13 cellular contexts compared by ENCODE assay signal in the genomic region with DNA sequence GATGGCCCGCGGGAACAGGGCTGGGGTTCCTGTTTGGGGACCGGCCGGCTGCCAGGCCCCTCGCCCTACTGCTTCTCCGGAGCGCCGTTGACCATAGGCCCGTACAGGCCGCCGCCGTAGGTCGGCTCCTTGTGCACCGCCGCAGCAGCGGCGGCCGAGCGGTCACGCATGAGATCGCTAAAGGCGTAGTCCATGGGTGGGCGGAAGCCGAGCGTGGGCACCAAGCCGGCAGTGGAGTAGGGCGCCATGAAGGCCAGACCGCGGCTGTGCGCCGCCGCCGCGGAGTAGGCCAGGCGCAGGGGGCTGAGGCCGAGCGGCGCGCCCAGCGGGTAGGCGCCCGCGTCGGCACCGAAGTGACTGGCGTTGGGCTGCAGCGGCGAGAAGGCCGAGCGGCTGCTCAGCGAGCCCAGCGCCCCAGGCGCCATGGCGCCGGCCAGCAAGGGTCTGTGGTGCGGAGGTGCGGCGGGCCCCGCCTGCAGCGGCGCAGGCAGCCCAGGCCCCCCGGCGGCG. TPM values are rescaled to one million over a fixed set of nuclear protein-coding genes. Genes with fewer than 3 reads are reported as not detected.
DNase-seq lines count a peak whose midpoint lies in the region; ATAC-seq, FAIRE-seq and TF ChIP-seq lines count a peak whose summit lies in the region.
"Had no signal": no experiment of that assay in that cellular context is flagged by ENCODE, and none has a peak within 500 bp of the region (broad histone marks: within the 10 kb centered on the region; RNA-seq: fewer than 3 reads in every experiment).

No MANE protein-coding gene starts in this region.

- H3K27ac ChIP-seq in WERI-Rb-1, result no peak overlapping the region
- no peak overlapping the region for H3K27ac ChIP-seq in pancreas
- H3K27ac ChIP-seq: SK-N-MC had no signal

- peak overlapping the region; percentile 42 for H3K4me3 ChIP-seq in BE2C (ENCODE audit: low read depth, low read length)
- H3K4me3 ChIP-seq in WERI-Rb-1 (ENCODE audit: low read depth, low read length), result peak overlapping the region; percentile 59
- H3K4me3 ChIP-seq in pancreas, result peak overlapping the region in 2 of 4 donors; percentile 14 to 28
- H3K4me3 ChIP-seq: SK-N-MC had no signal

- peaks cover 96% of the 10 kb centered on the region for H3K27me3 ChIP-seq in BE2C
- H3K27me3 ChIP-seq in WERI-Rb-1 (ENCODE audit: insufficient read depth, low read depth, severe bottlenecking), result peaks cover 37% of the 10 kb centered on the region
- peaks cover 0 to 67% (median 31%) of the 10 kb centered on the region in 4 donors for H3K27me3 ChIP-seq in pancreas

- no peaks in the 10 kb centered on the region for H3K4me1 ChIP-seq in BE2C
- H3K4me1 ChIP-seq in pancreas, result peaks cover 0 to 8% (median 0%) of the 10 kb centered on the region in 3 donors
- H3K4me1 ChIP-seq: Caco-2 had no signal

- H3K9me3 ChIP-seq in BE2C, result no peaks in the 10 kb centered on the region
- H3K9me3 ChIP-seq in WERI-Rb-1 (ENCODE audit: severe bottlenecking), result peaks cover 10% of the 10 kb centered on the region
- no peaks in the 10 kb centered on the region for H3K9me3 ChIP-seq in pancreas
- H3K9me3 ChIP-seq: Caco-2 had no signal

- peak; percentile 53 for ATAC-seq in left ventricle myocardium superior
- ATAC-seq in pancreas, result peak in 3 of 4 donors; percentile 18 to 42 (median 39)
- no peak for ATAC-seq in activated CD4-positive, CD25-positive, alpha-beta regulatory T cell treated with anti-CD3 and anti-CD28 coated beads, Interleukin-2, amount 50 U/mL, for 24 hours

- TF ChIP-seq CTCF in BE2C (IDR thresholded peaks at IDR 0.05; ENCODE audit: low read depth, low read length) (no peak), WERI-Rb-1 (IDR thresholded peaks at IDR 0.05; ENCODE audit: low read depth, low read length) (no peak), pancreas (IDR thresholded peaks at IDR 0.05) (no peak), D721Med (IDR thresholded peaks at IDR 0.05; ENCODE audit: insufficient read depth, missing control alignments) (no peak)

- DNase-seq in BE2C, result peak; percentile 41
- DNase-seq in WERI-Rb-1, result no peak
- no peak for DNase-seq in left ventricle myocardium superior
- peak in 1 of 6 donors; percentile 56 for DNase-seq in pancreas
- DNase-seq in KG1 (lab: John Stamatoyannopoulos, UW), result no peak
- DNase-seq in stimulated activated naive CD4-positive, alpha-beta T cell (lab: John Stamatoyannopoulos, UW), result no peak
- no peak for DNase-seq in D721Med (ENCODE audit: insufficient read length, low spot score)
- DNase-seq: activated naive CD4-positive, alpha-beta T cell treated with anti-CD3 and anti-CD28 coated beads for 36 hours; Caco-2; NCI-H1105 treated with DMSO at 0.1 percent for 48 hours; stimulated activated CD4-positive, alpha-beta T cell treated with anti-CD3 and anti-CD28 coated beads, Interleukin-4, amount 100 ng/mL, for 4 hours had no signal

- WGBS in pancreas, 2 donors, result 5 to 7% methylated on average over 28 to 64 of the region's 64 CpGs

- intact Hi-C loops in left ventricle myocardium superior (cut with micrococcal nuclease) (no loop called here), pancreas (cut with DNase I) (no loop called here)

- FAIRE-seq in pancreas (lab: Jason Lieb, UNC) (no peak), D721Med (lab: Jason Lieb, UNC) (no peak)

- H3K36me3 ChIP-seq in BE2C, result no peaks in the 10 kb centered on the region
- H3K36me3 ChIP-seq in WERI-Rb-1, result no peaks in the 10 kb centered on the region
- H3K36me3 ChIP-seq in pancreas, result no peaks in the 10 kb centered on the region

RNA-seq across cellular contexts. Expression of a gene that starts 4.6 kb away (rescaled TPM):
- not detected for polyA plus RNA-seq in BE2C (2012; ENCODE audit: insufficient read depth, insufficient read length, low read depth)
- total RNA-seq in left ventricle myocardium superior (not detected), pancreas (not detected)
- polyA plus RNA-seq in pancreas, result under 1 TPM in 1 of 2 donors, not detected in 1; 0.02 TPM

Comparison
In these comparisons a context has a peak if more than half of its experiments do, and no peak if none do; other contexts are left out.
1. ATAC-seq: peak in left ventricle myocardium superior (single experiment) and pancreas (3 of 4); none in activated CD4-positive, CD25-positive, alpha-beta regulatory T cell treated with anti-CD3 and anti-CD28 coated beads, Interleukin-2, amount 50 U/mL, for 24 hours (0 of 2).